15 cellular contexts compared by ENCODE assay signal in the genomic region with DNA sequence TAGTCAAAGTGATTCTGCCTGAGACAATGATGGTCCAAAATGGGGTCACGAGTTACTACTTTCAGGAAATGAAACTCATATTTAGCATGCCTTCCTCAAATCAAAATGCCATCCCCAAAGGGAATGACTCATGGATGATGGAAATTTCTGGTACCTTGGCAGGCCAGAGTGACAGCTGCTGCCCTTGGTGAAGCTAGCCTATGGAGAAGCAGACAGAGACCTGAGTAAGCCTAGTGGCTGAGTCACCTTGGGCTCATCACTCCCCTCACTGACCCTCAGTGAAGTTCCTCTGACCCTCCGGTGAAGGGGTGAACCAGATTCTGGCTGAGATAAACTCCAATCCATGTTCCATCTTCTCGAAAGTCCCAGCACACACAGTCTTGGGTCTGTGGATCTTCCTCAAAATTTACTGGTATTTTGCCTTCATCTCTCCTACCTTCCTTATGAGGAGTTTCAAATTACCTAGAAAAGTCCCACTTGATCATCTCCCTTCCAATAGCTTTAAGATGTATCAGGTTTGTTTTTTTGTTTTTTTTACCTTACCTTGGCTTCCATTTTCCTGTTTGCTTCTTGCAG.
"Had no signal": no experiment of that assay in that cellular context is flagged by ENCODE, and none has a peak within 500 bp of the region (broad histone marks: within the 10 kb centered on the region; RNA-seq: fewer than 3 reads in every experiment).

No MANE protein-coding gene starts in this region.

- ATAC-seq: activated CD8-positive, alpha-beta T cell treated with anti-CD3 and anti-CD28 coated beads, Interleukin-2, amount 10 ng/mL, durations not matched to agents 7 days and 5 days; psoas muscle had no signal

- H3K27ac ChIP-seq: dorsolateral prefrontal cortex, psoas muscle, testis had no signal

- H3K4me1 ChIP-seq: testis had no signal

- H3K4me3 ChIP-seq: dorsolateral prefrontal cortex, psoas muscle, testis had no signal

- DNase-seq: activated CD4-positive, alpha-beta T cell treated with anti-CD3 and anti-CD28 coated beads, Interleukin-2, amount 10 ng/mL, durations not matched to agents 7 days and 5 days; activated CD8-positive, alpha-beta T cell treated with anti-CD3 and anti-CD28 coated beads, Interleukin-2, amount 10 ng/mL, durations not matched to agents 7 days and 5 days; activated naive CD4-positive, alpha-beta T cell treated with anti-CD3 and anti-CD28 coated beads for 36 hours; activated T-cell treated with anti-CD3 and anti-CD28 coated beads, Interleukin-2, amount 50 U/mL, for 24 hours; central memory CD4-positive, alpha-beta T cell; dorsolateral prefrontal cortex; foreskin melanocyte; hypothalamus; mammary epithelial cell; midbrain; psoas muscle; stimulated activated CD4-positive, alpha-beta T cell treated with anti-CD3 and anti-CD28 coated beads, Interleukin-4, amount 100 ng/mL, for 24 hours; testis had no signal

- H3K9me3 ChIP-seq: psoas muscle, testis had no signal

- H3K27me3 ChIP-seq: dorsolateral prefrontal cortex, testis had no signal

- FAIRE-seq: colon, keratinocyte had no signal
